Comparison of ENCODE assay signal across 9 cellular contexts in genomic region chr11:109972181-109972715, GRCh38.
DNase-seq lines count a peak whose midpoint lies in the region; ATAC-seq and TF ChIP-seq lines count a peak whose summit lies in the region.
"Had no signal": no experiment of that assay in that cellular context is flagged by ENCODE, and none has a peak within 500 bp of the region (broad histone marks: within the 10 kb centered on the region; RNA-seq: fewer than 3 reads in every experiment).

No MANE protein-coding gene starts in this region.

- no peak for DNase-seq in GM12864 (ENCODE audit: low read depth)
- DNase-seq in GM20000 (ENCODE audit: low spot score) = peak; percentile 42
- DNase-seq in choroid plexus epithelial cell (ENCODE audit: low read depth) = peak; percentile 55
- no peak for DNase-seq in adrenal gland
- no peak for DNase-seq in epidermal melanocyte (ENCODE audit: insufficient read length, low spot score)
- DNase-seq in SK-N-DZ (ENCODE audit: low spot score) = no peak
- no peak for DNase-seq in PC-9

- no peaks in the 10 kb centered on the region for H3K9me2 ChIP-seq in PC-9 (ENCODE audit: insufficient read depth)

- WGBS in adrenal gland, 4 donors = 46 to 57% (median 53%) methylated on average over 7 of the region's 7 CpGs

- no peak overlapping the region for H2AFZ ChIP-seq in PC-9

- H3K4me2 ChIP-seq in PC-9 = no peak overlapping the region

- no peaks in the 10 kb centered on the region for H3K79me2 ChIP-seq in PC-9 (ENCODE audit: low read depth)

- ATAC-seq in HG03175 (IDR thresholded peaks at IDR 0.05; ENCODE audit: unreplicated experiment) = peak; percentile 76

- TF ChIP-seq CTCF in GM12864 (IDR thresholded peaks at IDR 0.05; ENCODE audit: low read depth, low read length, missing control alignments) (no peak), GM20000 (IDR thresholded peaks at IDR 0.05; ENCODE audit: extremely low read depth, missing control alignments) (no peak), choroid plexus epithelial cell (conservative IDR thresholded peaks at IDR 0.05; ENCODE audit: low read depth, low read length) (no peak), adrenal gland (IDR thresholded peaks at IDR 0.05) (no peak), PC-9 (conservative IDR thresholded peaks at IDR 0.05) (no peak)

- H3K4me3 ChIP-seq in GM12864 (ENCODE audit: low read depth, low read length) (peak overlapping the region; percentile 26; the same call in 1 of the 2 replicates), choroid plexus epithelial cell (ENCODE audit: low read depth, low read length) (no peak overlapping the region), adrenal gland (no peak overlapping the region), PC-9 (no peak overlapping the region)
- H3K4me3 ChIP-seq: skin epidermis had no signal

- no peaks in the 10 kb centered on the region for H4K20me1 ChIP-seq in PC-9 (ENCODE audit: insufficient read depth)

- H3F3A ChIP-seq in PC-9 (ENCODE audit: insufficient read depth, low read depth) = no peaks in the 10 kb centered on the region

- peaks cover 0 to 22% of the 10 kb centered on the region in 2 donors for H3K4me1 ChIP-seq in adrenal gland (replicated peaks in 1 of 2)
- H3K4me1 ChIP-seq in PC-9 (replicated peaks; ENCODE audit: insufficient read depth) = no peaks in the 10 kb centered on the region

- intact Hi-C loops in adrenal gland (cut with DNase I) (no loop called here), PC-9 (cut with micrococcal nuclease; ENCODE audit: unreplicated experiment) (no loop called here)

- H3K27me3 ChIP-seq in adrenal gland = no peaks in the 10 kb centered on the region
- H3K27me3 ChIP-seq in PC-9 (ENCODE audit: insufficient read depth, low read depth) = no peaks in the 10 kb centered on the region

- no TSS peak for BruUV-seq in PC-9 (replicated peaks; lab: Mats Ljungman, UMichigan)

- H3K36me3 ChIP-seq in adrenal gland (replicated peaks in 1 of 2) (no peaks in the 10 kb centered on the region), PC-9 (ENCODE audit: low read depth) (no peaks in the 10 kb centered on the region)

- CTCF ChIA-PET in PC-9 (lab: Charles Lee) = no interaction called here

- no peak for TF ChIP-seq POLR2A in adrenal gland (IDR thresholded peaks at IDR 0.05)

- no peaks in the 10 kb centered on the region for H3K9me3 ChIP-seq in adrenal gland (replicated peaks in 1 of 3)
- no peaks in the 10 kb centered on the region for H3K9me3 ChIP-seq in PC-9 (ENCODE audit: insufficient read depth, low read depth)

- POLR2A ChIA-PET in PC-9 (lab: Charles Lee; ENCODE audit: unreplicated experiment) = no interaction called here

- no peak overlapping the region for H3K27ac ChIP-seq in adrenal gland
- no peak overlapping the region for H3K27ac ChIP-seq in PC-9

Comparison
In these comparisons a context has a peak if more than half of its experiments do, and no peak if none do; other contexts are left out.
1. DNase-seq: peak in GM20000 (single experiment) and choroid plexus epithelial cell (single experiment); none in GM12864 (single experiment), adrenal gland (0 of 7), epidermal melanocyte (single experiment), SK-N-DZ (single experiment) and PC-9 (0 of 2).